7 cellular contexts compared by ENCODE assay signal in genomic region chr7:25868509-25868908, GRCh38.
"Had no signal": no experiment of that assay in that cellular context is flagged by ENCODE, and none has a peak within 500 bp of the region (broad histone marks: within the 10 kb centered on the region; RNA-seq: fewer than 3 reads in every experiment).

No MANE protein-coding gene starts in this region.

- DNase-seq: GDM1, GF-D8 had no signal

- ATAC-seq: GM12878 had no signal

- FAIRE-seq: GM12878, GM12891, GM12892, GM18507, GM19239 had no signal

- H3K4me3 ChIP-seq: GM12878 had no signal
